ENCODE assay signal across 8 cellular contexts in genomic region chr1:9490605-9491339, GRCh38. TPM values are rescaled to one million over a fixed set of nuclear protein-coding genes. Genes with fewer than 3 reads are reported as not detected.
A peak's percentile ranks its signal among the peaks of the same experiment; 100 is the strongest.
DNase-seq lines count a peak whose midpoint lies in the region; ATAC-seq and TF ChIP-seq lines count a peak whose summit lies in the region.

No MANE protein-coding gene starts in this region.

- H3K4me3 ChIP-seq in Caco-2 (ENCODE audit: low read depth, low read length) (no peak overlapping the region), Peyer's patch (no peak overlapping the region), esophagus squamous epithelium (no peak overlapping the region)

- H3K9me3 Mint-ChIP-seq in Caco-2 (ENCODE audit: unreplicated experiment) = no peaks in the 10 kb centered on the region
- H3K9me3 Mint-ChIP-seq in activated T-cell treated with anti-CD3 and anti-CD28 coated beads, Interleukin-2, amount 50 U/mL, for 4 hours = no peaks in the 10 kb centered on the region
- no peaks in the 10 kb centered on the region for H3K9me3 Mint-ChIP-seq in naive thymus-derived CD8-positive, alpha-beta T cell

- H3K27me3 ChIP-seq in Caco-2 (replicated peaks; ENCODE audit: control insufficient read depth, insufficient read depth, low read length) (no peaks in the 10 kb centered on the region), Peyer's patch (no peaks in the 10 kb centered on the region), esophagus squamous epithelium (peaks cover 0 to 12% (median 0%) of the 10 kb centered on the region in 4 donors)

- 21 to 33% methylated on average over 11 to 14 of the region's 20 CpGs for WGBS in esophagus squamous epithelium, 2 donors

- no peaks in the 10 kb centered on the region for H3K9me3 ChIP-seq in Caco-2
- no peaks in the 10 kb centered on the region for H3K9me3 ChIP-seq in Peyer's patch
- no peaks in the 10 kb centered on the region for H3K9me3 ChIP-seq in esophagus squamous epithelium

- peak; percentile 32 to 74 for ATAC-seq in activated T-cell treated with anti-CD3 and anti-CD28 coated beads, Interleukin-2, amount 50 U/mL, for 4 hours
- ATAC-seq in naive thymus-derived CD8-positive, alpha-beta T cell = peak; percentile 50 to 76
- ATAC-seq in GM18861 (IDR thresholded peaks at IDR 0.05; ENCODE audit: unreplicated experiment) = no peak

- no peaks in the 10 kb centered on the region for H3K27me3 Mint-ChIP-seq in Caco-2 (ENCODE audit: insufficient read depth, unreplicated experiment)
- peaks cover 9% of the 10 kb centered on the region for H3K27me3 Mint-ChIP-seq in activated T-cell treated with anti-CD3 and anti-CD28 coated beads, Interleukin-2, amount 50 U/mL, for 4 hours (ENCODE audit: low read depth)
- H3K27me3 Mint-ChIP-seq in naive thymus-derived CD8-positive, alpha-beta T cell = peaks cover 0 to 6% (median 0%) of the 10 kb centered on the region in 5 donors

- H3K4me3 Mint-ChIP-seq in Caco-2 (ENCODE audit: unreplicated experiment) = no peak overlapping the region
- no peak overlapping the region for H3K4me3 Mint-ChIP-seq in activated T-cell treated with anti-CD3 and anti-CD28 coated beads, Interleukin-2, amount 50 U/mL, for 4 hours
- no peak overlapping the region for H3K4me3 Mint-ChIP-seq in naive thymus-derived CD8-positive, alpha-beta T cell

- no peaks in the 10 kb centered on the region for H3K36me3 Mint-ChIP-seq in Caco-2 (ENCODE audit: insufficient read depth, unreplicated experiment)
- no peaks in the 10 kb centered on the region for H3K36me3 Mint-ChIP-seq in activated T-cell treated with anti-CD3 and anti-CD28 coated beads, Interleukin-2, amount 50 U/mL, for 4 hours (ENCODE audit: insufficient read depth)
- H3K36me3 Mint-ChIP-seq in naive thymus-derived CD8-positive, alpha-beta T cell = no peaks in the 10 kb centered on the region

- POLR2A ChIA-PET in Caco-2 (lab: Charles Lee) = no interaction called here
- POLR2A ChIA-PET in naive thymus-derived CD8-positive, alpha-beta T cell (lab: Charles Lee) = interaction anchor here (0.5 to 1.0 kb wide), 3 partner anchors 82 to 201 kb away, joined by 3 to 7 read pairs (median 3); no protein-coding TSS in a partner anchor

- no peak overlapping the region for H3K27ac Mint-ChIP-seq in Caco-2 (ENCODE audit: unreplicated experiment)
- no peak overlapping the region for H3K27ac Mint-ChIP-seq in naive thymus-derived CD8-positive, alpha-beta T cell

- intact Hi-C loops in Caco-2 (cut with micrococcal nuclease; ENCODE audit: unreplicated experiment) (loop anchor here (1.0 to 2.0 kb wide), 3 partner anchors 62 to 224 kb away; no protein-coding TSS in a partner anchor), esophagus squamous epithelium (cut with DNase I) (loop anchor here (5.0 kb wide), 1 partner anchor 203 kb away; no protein-coding TSS in a partner anchor)

- TF ChIP-seq POLR2A in Peyer's patch (IDR thresholded peaks at IDR 0.05) = no peak
- TF ChIP-seq POLR2A in esophagus squamous epithelium (IDR thresholded peaks at IDR 0.05) = no peak

- BruUV-seq in Caco-2 (replicated peaks; lab: Mats Ljungman, UMichigan) = no TSS peak

- CTCF ChIA-PET in Caco-2 (lab: Charles Lee) = interaction anchor here (0.6 to 1.9 kb wide), 4 partner anchors 191 to 224 kb away, joined by 3 to 19 read pairs (median 8); no protein-coding TSS in a partner anchor

- DNase-seq in Caco-2 (peak; percentile 85 to 91), HT1080 (ENCODE audit: low read depth) (peak; percentile 75), Peyer's patch (peak; percentile 83 to 96 (median 96)), esophagus squamous epithelium (lab: John Stamatoyannopoulos, UW) (peak; percentile 16)
- DNase-seq in activated T-cell treated with anti-CD3 and anti-CD28 coated beads, Interleukin-2, amount 50 U/mL, for 4 hours = peak; percentile 84
- peak; percentile 58 to 87 (median 76) for DNase-seq in naive thymus-derived CD8-positive, alpha-beta T cell
- DNase-seq in stimulated activated CD8-positive, alpha-beta memory T cell treated with anti-CD3 and anti-CD28 coated beads, Interleukin-7, amount 100 ng/mL, for 48 hours (ENCODE audit: extremely low read depth in 1 of 2, low read depth in 1 of 2) = peak; percentile 62 to 74

- H3K4me1 ChIP-seq in Caco-2 (no peaks in the 10 kb centered on the region), Peyer's patch (peaks cover 0 to 13% (median 3%) of the 10 kb centered on the region in 4 donors), esophagus squamous epithelium (peaks cover 7 to 17% (median 12%) of the 10 kb centered on the region in 3 donors)

- peaks cover 9% of the 10 kb centered on the region for H3K4me1 Mint-ChIP-seq in Caco-2 (ENCODE audit: low read depth, unreplicated experiment)
- H3K4me1 Mint-ChIP-seq in activated T-cell treated with anti-CD3 and anti-CD28 coated beads, Interleukin-2, amount 50 U/mL, for 4 hours (ENCODE audit: low read depth) = peaks cover 3% of the 10 kb centered on the region
- H3K4me1 Mint-ChIP-seq in naive thymus-derived CD8-positive, alpha-beta T cell = peaks cover 0 to 5% (median 2%) of the 10 kb centered on the region in 4 donors

- H3K36me3 ChIP-seq in Caco-2 (ENCODE audit: control insufficient read depth, insufficient read depth, low read length) = no peaks in the 10 kb centered on the region
- H3K36me3 ChIP-seq in Peyer's patch = no peaks in the 10 kb centered on the region
- no peaks in the 10 kb centered on the region for H3K36me3 ChIP-seq in esophagus squamous epithelium

- H3K27ac ChIP-seq in Peyer's patch (no peak overlapping the region), esophagus squamous epithelium (no peak overlapping the region)

- TF ChIP-seq CTCF in Caco-2 (IDR thresholded peaks at IDR 0.05; ENCODE audit: insufficient read depth in 1 of 2, low read depth in 1 of 2, low read length in 1 of 2, severe bottlenecking in 1 of 2, unreplicated experiment in 1 of 2) (peak; percentile 88 to 90), Peyer's patch (IDR thresholded peaks at IDR 0.05) (peak; percentile 71 to 94 (median 88)), esophagus squamous epithelium (IDR thresholded peaks at IDR 0.05) (peak; percentile 81 to 96 (median 92))

RNA-seq across cellular contexts. Expression of gene SLC25A33, which starts 48.5 kb away (rescaled TPM):
- total RNA-seq in Caco-2 (2022) (9.9 and 11.2 TPM in 2 replicates), Peyer's patch (1 to 10 TPM; 2.5 to 5.5 (median 2.9) TPM), esophagus squamous epithelium (1 to 10 TPM; 4.2 to 7.2 (median 5.7) TPM)
- 11.2 and 12.4 TPM in 2 replicates for total RNA-seq in HT1080 (2014; rRNA removed; shearing (Covaris generic))
- polyA plus RNA-seq in HT1080 (2015; cell fraction: cytosol; rRNA removed) = 6.2 and 7.7 TPM in 2 replicates
- 2.0 and 2.4 TPM in 2 replicates for polyA plus RNA-seq in HT1080 (2015; cell fraction: nucleus; rRNA removed)
- 10 to 100 TPM; 22.2 to 24.9 (median 22.2) TPM for total RNA-seq in activated T-cell treated with anti-CD3 and anti-CD28 coated beads, Interleukin-2, amount 50 U/mL, for 4 hours
- total RNA-seq in naive thymus-derived CD8-positive, alpha-beta T cell = 1 to 10 TPM; 3.2 to 4.3 TPM
- polyA plus RNA-seq in naive thymus-derived CD8-positive, alpha-beta T cell = 10 to 100 TPM in 1 of 3 donors, 1 to 10 TPM in 2; 8.2 to 10.5 (median 9.2) TPM

Comparison
In these comparisons a context has a peak if more than half of its experiments do, and no peak if none do; other contexts are left out.
1. DNase-seq: peak in every context shown above with its lines; median percentile 96 in Peyer's patch; 88 in Caco-2; 84 in activated T-cell treated with anti-CD3 and anti-CD28 coated beads, Interleukin-2, amount 50 U/mL, for 4 hours; 76 in naive thymus-derived CD8-positive, alpha-beta T cell; 75 in HT1080; 68 in stimulated activated CD8-positive, alpha-beta memory T cell treated with anti-CD3 and anti-CD28 coated beads, Interleukin-7, amount 100 ng/mL, for 48 hours; 16 in esophagus squamous epithelium.